Comparison of ENCODE assay signal across 19 cellular contexts in the genomic region with DNA sequence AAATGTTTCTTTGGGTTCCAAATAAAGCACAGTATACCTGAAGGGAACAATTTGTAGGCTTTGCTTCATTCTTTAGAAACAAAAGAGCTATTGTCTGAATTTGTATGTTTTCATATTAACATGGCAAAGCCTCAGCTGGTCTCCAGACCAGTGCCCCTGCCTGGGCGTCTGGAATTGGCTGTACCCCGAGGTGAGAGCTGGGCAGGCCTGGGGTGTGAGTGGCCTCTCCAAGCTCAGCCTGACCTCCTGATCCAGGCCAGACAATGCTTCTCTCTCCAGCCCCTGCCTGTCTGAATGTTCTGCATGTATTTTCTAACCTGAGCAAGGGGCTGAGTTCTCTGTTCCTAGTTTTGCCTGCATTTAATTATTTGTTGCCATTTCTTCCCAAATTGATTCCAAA.
DNase-seq lines count a peak whose midpoint lies in the region; ATAC-seq, FAIRE-seq and TF ChIP-seq lines count a peak whose summit lies in the region.
"Had no signal": no experiment of that assay in that cellular context is flagged by ENCODE, and none has a peak within 500 bp of the region (broad histone marks: within the 10 kb centered on the region; RNA-seq: fewer than 3 reads in every experiment).

No MANE protein-coding gene starts in this region.

- peak; percentile 51 to 65 for DNase-seq in breast epithelium (ENCODE audit: low spot score in 2 of 2)
- no peak for DNase-seq in MCF 10A (ENCODE audit: unreplicated experiment)
- peak; percentile 35 for DNase-seq in endodermal cell
- peak in 4 of 6 donors; percentile 46 to 68 (median 50) for DNase-seq in pancreas
- peak; percentile 86 for DNase-seq in thyroid gland
- no peak for DNase-seq in EL
- no peak for DNase-seq in activated naive CD4-positive, alpha-beta T cell (lab: John Stamatoyannopoulos, UW)
- DNase-seq: BE2C; Caco-2; CD4-positive, alpha-beta T cell; GF-D8; NCI-H1105; NCI-H1694; NCI-H774; OCI-M1; Right ventricle myocardium superior had no signal

- TF ChIP-seq CTCF in breast epithelium (IDR thresholded peaks at IDR 0.05) (no peak), MCF 10A (IDR thresholded peaks at IDR 0.05; ENCODE audit: unreplicated experiment) (no peak), endodermal cell (conservative IDR thresholded peaks at IDR 0.05) (no peak), pancreas (IDR thresholded peaks at IDR 0.05) (no peak), thyroid gland (IDR thresholded peaks at IDR 0.05) (no peak)

- no peak overlapping the region for H3K27ac Mint-ChIP-seq in MCF 10A (ENCODE audit: low read depth, unreplicated experiment)
- H3K27ac Mint-ChIP-seq in endodermal cell: no peak overlapping the region
- H3K27ac Mint-ChIP-seq: CD4-positive, alpha-beta T cell had no signal

- no peak for FAIRE-seq in pancreas (lab: Jason Lieb, UNC)
- FAIRE-seq: A204.1 had no signal

- H3K9me3 Mint-ChIP-seq in MCF 10A (ENCODE audit: unreplicated experiment) (no peaks in the 10 kb centered on the region), endodermal cell (peaks cover 19% of the 10 kb centered on the region)
- H3K9me3 Mint-ChIP-seq: CD4-positive, alpha-beta T cell had no signal

- no peak for TF ChIP-seq POLR2A in breast epithelium (IDR thresholded peaks at IDR 0.05)
- no peak for TF ChIP-seq POLR2A in thyroid gland (IDR thresholded peaks at IDR 0.05)

- H3K4me3 ChIP-seq in breast epithelium (peak overlapping the region in 1 of 3 donors; percentile 5), endodermal cell (ENCODE audit: low read length) (no peak overlapping the region), pancreas (no peak overlapping the region), thyroid gland (replicated peaks in 1 of 3) (no peak overlapping the region)

- 81 to 92% methylated on average over 2 of the region's 2 CpGs for WGBS in endodermal cell (ENCODE audit: insufficient coverage in 1 of 2, insufficient read length in 1 of 2), 2 experiments
- WGBS in pancreas, 2 donors: 59 to 70% methylated on average over 2 of the region's 2 CpGs
- WGBS in thyroid gland, 2 donors: 32 to 50% methylated on average over 2 of the region's 2 CpGs

- no peak overlapping the region for H3K9ac ChIP-seq in endodermal cell (ENCODE audit: extremely low read depth, low read length, poor library complexity, severe bottlenecking)

- H3K4me1 ChIP-seq in breast epithelium: peaks cover 4 to 23% of the 10 kb centered on the region in 2 donors
- peaks cover 2% of the 10 kb centered on the region for H3K4me1 ChIP-seq in endodermal cell (ENCODE audit: control insufficient read depth, insufficient read depth, low read length)
- H3K4me1 ChIP-seq in pancreas: peaks cover 0 to 9% (median 6%) of the 10 kb centered on the region in 3 donors
- H3K4me1 ChIP-seq in thyroid gland: peaks cover 40 to 41% of the 10 kb centered on the region in 2 donors

- H3K36me3 ChIP-seq in breast epithelium (no peaks in the 10 kb centered on the region), endodermal cell (ENCODE audit: control insufficient read depth, insufficient read depth, low read length) (peaks cover 33% of the 10 kb centered on the region), pancreas (no peaks in the 10 kb centered on the region), thyroid gland (no peaks in the 10 kb centered on the region)
- H3K36me3 ChIP-seq: BE2C had no signal

- POLR2A ChIA-PET in MCF 10A (lab: Yijun Ruan, JAX): interaction anchor here (0.9 kb wide), 1 partner anchor 21 kb away, joined by 3 read pairs; no protein-coding TSS in a partner anchor

- H3K4me1 Mint-ChIP-seq in MCF 10A (ENCODE audit: insufficient read depth, unreplicated experiment) (no peaks in the 10 kb centered on the region), endodermal cell (peaks cover 40% of the 10 kb centered on the region)

- intact Hi-C loops in breast epithelium (cut with DNase I; ENCODE audit: low total_unique reads): no loop called here
- intact Hi-C loops in MCF 10A (cut with micrococcal nuclease): no loop called here
- intact Hi-C loops in pancreas (cut with DNase I): no loop called here
- intact Hi-C loops in thyroid gland (cut with DNase I): no loop called here

- BruUV-seq in MCF 10A (replicated peaks; lab: Mats Ljungman, UMichigan): no TSS peak

- CTCF ChIA-PET in MCF 10A (lab: Yijun Ruan, JAX): no interaction called here

- peaks cover 23% of the 10 kb centered on the region for H3K27me3 Mint-ChIP-seq in MCF 10A (ENCODE audit: insufficient read depth, unreplicated experiment)
- H3K27me3 Mint-ChIP-seq in endodermal cell (ENCODE audit: insufficient read depth): no peaks in the 10 kb centered on the region
- H3K27me3 Mint-ChIP-seq: CD4-positive, alpha-beta T cell had no signal

- H3K27ac ChIP-seq in breast epithelium: peak overlapping the region; percentile 82 to 84
- H3K27ac ChIP-seq in endodermal cell (ENCODE audit: low read depth, low read length): no peak overlapping the region
- H3K27ac ChIP-seq in pancreas: peak overlapping the region; percentile 54 to 76 (median 62)
- H3K27ac ChIP-seq in thyroid gland: peak overlapping the region; percentile 93 to 97 (median 95)

- H3K4me3 Mint-ChIP-seq in MCF 10A (ENCODE audit: unreplicated experiment) (no peak overlapping the region), endodermal cell (no peak overlapping the region)
- H3K4me3 Mint-ChIP-seq: CD4-positive, alpha-beta T cell had no signal

- H3K27me3 ChIP-seq in breast epithelium: no peaks in the 10 kb centered on the region
- H3K27me3 ChIP-seq in endodermal cell (ENCODE audit: control insufficient read depth, insufficient read depth, low read length, poor library complexity, severe bottlenecking): no peaks in the 10 kb centered on the region
- H3K27me3 ChIP-seq in pancreas: no peaks in the 10 kb centered on the region
- no peaks in the 10 kb centered on the region for H3K27me3 ChIP-seq in thyroid gland
- H3K27me3 ChIP-seq: BE2C had no signal

- H3K36me3 Mint-ChIP-seq in MCF 10A (ENCODE audit: insufficient read depth, unreplicated experiment) (no peaks in the 10 kb centered on the region), endodermal cell (ENCODE audit: low read depth) (peaks cover 58% of the 10 kb centered on the region)

- H3K9me3 ChIP-seq in breast epithelium (peaks cover 0 to 10% of the 10 kb centered on the region in 2 donors), endodermal cell (ENCODE audit: control insufficient read depth, low read length) (peaks cover 35% of the 10 kb centered on the region), pancreas (no peaks in the 10 kb centered on the region), thyroid gland (no peaks in the 10 kb centered on the region)
- H3K9me3 ChIP-seq: BE2C had no signal

- ATAC-seq in pancreas: peak in 2 of 4 donors; percentile 10 to 49
- no peak for ATAC-seq in HG03565 (IDR thresholded peaks at IDR 0.05; ENCODE audit: unreplicated experiment)
- ATAC-seq: HCT116 had no signal

Comparison
In these comparisons a context has a peak if more than half of its experiments do, and no peak if none do; other contexts are left out.
1. DNase-seq: peak in breast epithelium (2 of 2), endodermal cell (single experiment), pancreas (4 of 6) and thyroid gland (2 of 2); none in MCF 10A (single experiment), EL (single experiment) and activated naive CD4-positive, alpha-beta T cell (0 of 4).